ENCODE assay signal across 8 cellular contexts in genomic region chr12:130335517-130336392, GRCh38. TPM values are rescaled to one million over a fixed set of nuclear protein-coding genes. Genes with fewer than 3 reads are reported as not detected.
DNase-seq lines count a peak whose midpoint lies in the region; ATAC-seq and TF ChIP-seq lines count a peak whose summit lies in the region.

No MANE protein-coding gene starts in this region.

- peak; percentile 56 to 82 (median 68) for TF ChIP-seq CTCF in heart left ventricle (IDR thresholded peaks at IDR 0.05)
- peak; percentile 71 for TF ChIP-seq CTCF in LNCAP (IDR thresholded peaks at IDR 0.05)
- peak; percentile 79 for TF ChIP-seq CTCF in RWPE2 (IDR thresholded peaks at IDR 0.05; ENCODE audit: poor library complexity, severe bottlenecking)
- TF ChIP-seq CTCF in osteoblast (IDR thresholded peaks at IDR 0.05; ENCODE audit: extremely low read depth, low read depth, low read length) = peak; percentile 53

- intact Hi-C loops in heart left ventricle (cut with DNase I) = loop anchor here in 9 of 10 donors (1.0 to 5.0 kb wide), 4 partner anchors 287 to 289 kb away; no protein-coding TSS in a partner anchor
- intact Hi-C loops in Right ventricle myocardium inferior (cut with DNase I) = loop anchor here (1.0 kb wide), 1 partner anchor 288 kb away; no protein-coding TSS in a partner anchor

- H4K20me1 ChIP-seq in osteoblast (ENCODE audit: insufficient read depth, low read length) = no peaks in the 10 kb centered on the region

- H3K36me3 ChIP-seq in heart left ventricle (no peaks in the 10 kb centered on the region), RWPE2 (ENCODE audit: low read depth) (no peaks in the 10 kb centered on the region), osteoblast (ENCODE audit: insufficient read depth, low read length) (no peaks in the 10 kb centered on the region)

- 47 to 51% (median 49%) methylated on average over 15 of the region's 15 CpGs for WGBS in heart left ventricle, 4 donors

- H3K4me1 ChIP-seq in heart left ventricle (peaks cover 0 to 8% (median 0%) of the 10 kb centered on the region in 12 donors), RWPE2 (ENCODE audit: insufficient read depth, poor library complexity, severe bottlenecking) (peaks cover 9% of the 10 kb centered on the region), osteoblast (ENCODE audit: insufficient read depth, low read length) (no peaks in the 10 kb centered on the region)

- no peaks in the 10 kb centered on the region for H3K79me2 ChIP-seq in osteoblast (ENCODE audit: insufficient read depth, low read length)

- no peak overlapping the region for H3K4me2 ChIP-seq in osteoblast (ENCODE audit: insufficient read depth, low read length)

- H3K27ac ChIP-seq in heart left ventricle (no peak overlapping the region), RWPE2 (ENCODE audit: poor library complexity, severe bottlenecking) (no peak overlapping the region), osteoblast (ENCODE audit: low read depth, low read length) (no peak overlapping the region)

- H2AFZ ChIP-seq in osteoblast (ENCODE audit: low read length) = no peak overlapping the region

- ATAC-seq in heart left ventricle (peak in 1 of 4 donors; percentile 45), Right ventricle myocardium inferior (no peak), RWPE2 (ENCODE audit: low read depth) (peak; percentile 32; the same call in 2 of the 3 replicates), esophagus mucosa (peak; percentile 35), HG03520 (IDR thresholded peaks at IDR 0.05; ENCODE audit: unreplicated experiment) (no peak)

- no peaks in the 10 kb centered on the region for H3K9me3 ChIP-seq in heart left ventricle
- no peaks in the 10 kb centered on the region for H3K9me3 ChIP-seq in RWPE2 (ENCODE audit: severe bottlenecking)
- H3K9me3 ChIP-seq in osteoblast (ENCODE audit: low read depth, low read length) = no peaks in the 10 kb centered on the region

- H3K4me3 ChIP-seq in heart left ventricle (no peak overlapping the region), RWPE2 (ENCODE audit: severe bottlenecking) (no peak overlapping the region), osteoblast (ENCODE audit: insufficient read depth, low read length) (no peak overlapping the region)

- peak in 1 of 5 donors; percentile 24 for DNase-seq in heart left ventricle
- DNase-seq in Right ventricle myocardium inferior (ENCODE audit: missing footprints) = no peak
- no peak for DNase-seq in RWPE2 (ENCODE audit: low spot score)
- peak; percentile 92 for DNase-seq in osteoblast (ENCODE audit: insufficient read length, low spot score, missing footprints)
- DNase-seq in NK-92 (lab: John Stamatoyannopoulos, UW; ENCODE audit: unreplicated experiment) = no peak

- H3K27me3 ChIP-seq in heart left ventricle (peaks cover 4 to 43% (median 18%) of the 10 kb centered on the region in 9 donors), RWPE2 (ENCODE audit: insufficient read depth, poor library complexity, severe bottlenecking) (peaks cover 11% of the 10 kb centered on the region), osteoblast (ENCODE audit: insufficient read depth, low read length) (no peaks in the 10 kb centered on the region)

- TF ChIP-seq POLR2A in heart left ventricle (IDR thresholded peaks at IDR 0.05) = no peak

RNA-seq across cellular contexts. Expression of gene PIWIL1, which starts 1.9 kb away (rescaled TPM):
- total RNA-seq in heart left ventricle (not detected), Right ventricle myocardium inferior (not detected), esophagus mucosa (not detected), osteoblast (not detected in 2 replicates)
- not detected for polyA plus RNA-seq in heart left ventricle

Comparison
In these comparisons a context has a peak if more than half of its experiments do, and no peak if none do; other contexts are left out.
1. ATAC-seq: peak in RWPE2 (single experiment) and esophagus mucosa (single experiment); none in Right ventricle myocardium inferior (single experiment) and HG03520 (single experiment).
2. Peak in every context shown above with its lines, with median percentiles within 50 percentile points of each other: CTCF ChIP-seq.